In genomic region chr17:45942284-45942683, GRCh38 we compare ENCODE assay signal across 13 cellular contexts. TPM values are rescaled to one million over a fixed set of nuclear protein-coding genes. Genes with fewer than 3 reads are reported as not detected.
A peak's percentile ranks its signal among the peaks of the same experiment; 100 is the strongest.
DNase-seq lines count a peak whose midpoint lies in the region; ATAC-seq, FAIRE-seq and TF ChIP-seq lines count a peak whose summit lies in the region.
"Had no signal": no experiment of that assay in that cellular context is flagged by ENCODE, and none has a peak within 500 bp of the region (broad histone marks: within the 10 kb centered on the region; RNA-seq: fewer than 3 reads in every experiment).

No MANE protein-coding gene starts in this region.

- FAIRE-seq in GM19239 (lab: Jason Lieb, UNC) = no peak

- no peaks in the 10 kb centered on the region for H3K36me3 Mint-ChIP-seq in activated naive CD4-positive, alpha-beta T cell treated with anti-CD3 and anti-CD28 coated beads, Interleukin-2, amount 50 U/mL, for 72 hours

- ATAC-seq in activated naive CD4-positive, alpha-beta T cell treated with anti-CD3 and anti-CD28 coated beads, Interleukin-2, amount 50 U/mL, for 72 hours = no peak

- H3K27ac Mint-ChIP-seq in activated naive CD4-positive, alpha-beta T cell treated with anti-CD3 and anti-CD28 coated beads, Interleukin-2, amount 50 U/mL, for 72 hours = no peak overlapping the region

- peak; percentile 91 to 98 for DNase-seq in NCI-H446 (lab: John Stamatoyannopoulos, UW)
- peak; percentile 6 for DNase-seq in fibroblast of the conjunctiva (ENCODE audit: low read depth)
- peak; percentile 95 for DNase-seq in occipital lobe (lab: John Stamatoyannopoulos, UW)
- DNase-seq in GM19239 (ENCODE audit: insufficient read length, low spot score) = no peak
- DNase-seq in activated naive CD4-positive, alpha-beta T cell treated with anti-CD3 and anti-CD28 coated beads, Interleukin-2, amount 50 U/mL, for 72 hours (ENCODE audit: low spot score in 2 of 2) = no peak
- no peak for DNase-seq in activated effector memory CD4-positive, alpha-beta T cell treated with anti-CD3 and anti-CD28 coated beads, Interleukin-2, amount 50 U/mL, for 16 hours
- no peak for DNase-seq in NOMO-1 treated with DMSO at 0.1 percent for 48 hours (lab: John Stamatoyannopoulos, UW; ENCODE audit: unreplicated experiment)
- DNase-seq: brain microvascular endothelial cell, COR-L47, kidney glomerular epithelial cell, NCI-H2081 had no signal

- H3K27ac ChIP-seq in C4-2B = peak overlapping the region; percentile 32
- H3K27ac ChIP-seq: brain microvascular endothelial cell, VCaP had no signal

- H3K9me3 Mint-ChIP-seq in activated naive CD4-positive, alpha-beta T cell treated with anti-CD3 and anti-CD28 coated beads, Interleukin-2, amount 50 U/mL, for 72 hours = no peaks in the 10 kb centered on the region

- no peak for TF ChIP-seq CTCF in C4-2B (conservative IDR thresholded peaks at IDR 0.05)

RNA-seq across cellular contexts. Expression of gene MAPT, which starts 47.9 kb away (rescaled TPM):
- total RNA-seq in occipital lobe = 93.1 TPM
- 1 to 10 TPM in 1 of 2 donors, under 1 TPM in 1; 0.57 to 2.2 TPM for total RNA-seq in activated naive CD4-positive, alpha-beta T cell treated with anti-CD3 and anti-CD28 coated beads, Interleukin-2, amount 50 U/mL, for 72 hours

RNA-seq across cellular contexts. Expression of gene STH, which starts 56.8 kb away (rescaled TPM):
- 3.9 TPM for total RNA-seq in occipital lobe
- not detected for total RNA-seq in activated naive CD4-positive, alpha-beta T cell treated with anti-CD3 and anti-CD28 coated beads, Interleukin-2, amount 50 U/mL, for 72 hours

Comparison
In these comparisons a context has a peak if more than half of its experiments do, and no peak if none do; other contexts are left out.
1. DNase-seq: peak in NCI-H446 (2 of 2), fibroblast of the conjunctiva (single experiment) and occipital lobe (single experiment); none in GM19239 (single experiment), activated naive CD4-positive, alpha-beta T cell treated with anti-CD3 and anti-CD28 coated beads, Interleukin-2, amount 50 U/mL, for 72 hours (0 of 2), activated effector memory CD4-positive, alpha-beta T cell treated with anti-CD3 and anti-CD28 coated beads, Interleukin-2, amount 50 U/mL, for 16 hours (single experiment) and NOMO-1 treated with DMSO at 0.1 percent for 48 hours (single experiment).
2. RNA of gene MAPT, which starts 47.9 kb away (total RNA-seq): 93.1 TPM in occipital lobe (single experiment); 0.57 to 2.2 TPM in activated naive CD4-positive, alpha-beta T cell treated with anti-CD3 and anti-CD28 coated beads, Interleukin-2, amount 50 U/mL, for 72 hours; every median in the first group is over 10 times any median in the second.